ENCODE assay signal across 11 cellular contexts in genomic region chr12:92158711-92159534, GRCh38. TPM values are rescaled to one million over a fixed set of nuclear protein-coding genes. Genes with fewer than 3 reads are reported as not detected.
DNase-seq lines count a peak whose midpoint lies in the region; ATAC-seq and TF ChIP-seq lines count a peak whose summit lies in the region.
"Had no signal": no experiment of that assay in that cellular context is flagged by ENCODE, and none has a peak within 500 bp of the region (broad histone marks: within the 10 kb centered on the region; RNA-seq: fewer than 3 reads in every experiment).

No MANE protein-coding gene starts in this region.

- peaks cover 53 to 80% (median 56%) of the 10 kb centered on the region in 3 donors for H3K4me1 Mint-ChIP-seq in IgD-negative memory B cell

- H3K9me3 Mint-ChIP-seq in IgD-negative memory B cell: no peaks in the 10 kb centered on the region

- H3K27ac Mint-ChIP-seq in IgD-negative memory B cell: peak overlapping the region; percentile 90 to 94 (median 94)

- intact Hi-C loops in cardiac septum (cut with DNase I): no loop called here

- H3K36me3 Mint-ChIP-seq in IgD-negative memory B cell: no peaks in the 10 kb centered on the region

- TF ChIP-seq POLR2A in erythroblast (IDR thresholded peaks at IDR 0.05; ENCODE audit: low read length): no peak

- DNase-seq in CD1c-positive myeloid dendritic cell (ENCODE audit: extremely low spot score): peak; percentile 70
- peak; percentile 79 for DNase-seq in foreskin melanocyte
- DNase-seq in erythroblast (lab: John Stamatoyannopoulos, UW): no peak
- no peak for DNase-seq in stimulated activated naive CD4-positive, alpha-beta T cell treated with Interleukin-2 at 50 U/mL for 16 hours (lab: John Stamatoyannopoulos, UW)
- DNase-seq in cardiac septum (ENCODE audit: low spot score): no peak
- DNase-seq in NCI-H146 (lab: John Stamatoyannopoulos, UW): no peak
- DNase-seq: activated CD8-positive, alpha-beta memory T cell treated with anti-CD3 and anti-CD28 coated beads for 24 hours; psoas muscle; trophoblast cell had no signal

- H3K27me3 Mint-ChIP-seq in IgD-negative memory B cell: no peaks in the 10 kb centered on the region

- H3K4me3 Mint-ChIP-seq in IgD-negative memory B cell: peak overlapping the region; percentile 75 to 94 (median 91)

- peak; percentile 53 for ATAC-seq in GM19043 (IDR thresholded peaks at IDR 0.05; ENCODE audit: low read depth, unreplicated experiment)
- ATAC-seq: psoas muscle had no signal

RNA-seq across cellular contexts. Expression of gene BTG1, which starts 13.3 kb away (rescaled TPM):
- 669 TPM for polyA plus RNA-seq in IgD-negative memory B cell
- total RNA-seq in cardiac septum: 72.8 TPM

Comparison
In these comparisons a context has a peak if more than half of its experiments do, and no peak if none do; other contexts are left out.
1. DNase-seq: peak in CD1c-positive myeloid dendritic cell (single experiment) and foreskin melanocyte (single experiment); none in erythroblast (0 of 2), stimulated activated naive CD4-positive, alpha-beta T cell treated with Interleukin-2 at 50 U/mL for 16 hours (single experiment), cardiac septum (single experiment) and NCI-H146 (single experiment).